Comparison of ENCODE assay signal across 14 cellular contexts in genomic region chr11:92557848-92558247, GRCh38.
DNase-seq lines count a peak whose midpoint lies in the region; ATAC-seq and TF ChIP-seq lines count a peak whose summit lies in the region.
"Had no signal": no experiment of that assay in that cellular context is flagged by ENCODE, and none has a peak within 500 bp of the region (broad histone marks: within the 10 kb centered on the region; RNA-seq: fewer than 3 reads in every experiment).

No MANE protein-coding gene starts in this region.

- no peaks in the 10 kb centered on the region for H3K36me3 ChIP-seq in BE2C
- no peaks in the 10 kb centered on the region for H3K36me3 ChIP-seq in brain microvascular endothelial cell (replicated peaks)

- TF ChIP-seq CTCF in BE2C (IDR thresholded peaks at IDR 0.05; ENCODE audit: low read depth, low read length) (no peak), brain microvascular endothelial cell (IDR thresholded peaks at IDR 0.05; ENCODE audit: low read depth, low read length, missing control alignments) (no peak)

- H3K4me1 ChIP-seq in BE2C, result peaks cover 14% of the 10 kb centered on the region
- H3K4me1 ChIP-seq: A549, Caco-2 had no signal

- H3K9me3 ChIP-seq in BE2C, result no peaks in the 10 kb centered on the region
- H3K9me3 ChIP-seq: A549, Caco-2 had no signal

- in situ Hi-C loops in brain microvascular endothelial cell (cut with HindIII; ENCODE audit: low pct_ligation_motif_present, low sequenced_read_pairs), result no loop called here

- no peak overlapping the region for H3K4me3 ChIP-seq in BE2C (ENCODE audit: low read depth, low read length)
- H3K4me3 ChIP-seq in brain microvascular endothelial cell (ENCODE audit: low read depth, low read length), result no peak overlapping the region
- H3K4me3 ChIP-seq: A549, GM23338 had no signal

- H3K27me3 ChIP-seq in BE2C, result no peaks in the 10 kb centered on the region
- H3K27me3 ChIP-seq in brain microvascular endothelial cell (replicated peaks), result no peaks in the 10 kb centered on the region

- ATAC-seq in HG03521 (IDR thresholded peaks at IDR 0.05; ENCODE audit: unreplicated experiment) (no peak), HG03175 (IDR thresholded peaks at IDR 0.05; ENCODE audit: unreplicated experiment) (no peak), HG03139 (IDR thresholded peaks at IDR 0.05; ENCODE audit: unreplicated experiment) (no peak)
- ATAC-seq: A549, GM23338 had no signal

- no peak overlapping the region for H3K27ac ChIP-seq in brain microvascular endothelial cell
- H3K27ac ChIP-seq: A549, HL-60 had no signal

- peak; percentile 25 for DNase-seq in BE2C
- peak; percentile 27 for DNase-seq in EL
- DNase-seq in NCI-H69 (lab: John Stamatoyannopoulos, UW), result peak; percentile 52
- DNase-seq in brain microvascular endothelial cell, result peak; percentile 5
- DNase-seq: Caco-2; CD8-positive, alpha-beta memory T cell; DMS53; H7 had no signal
